In genomic region chr19:13896227-13896626, GRCh38 we compare ENCODE assay signal across 34 cellular contexts. TPM values are rescaled to one million over a fixed set of nuclear protein-coding genes. Genes with fewer than 3 reads are reported as not detected.
"Had no signal": no experiment of that assay in that cellular context is flagged by ENCODE, and none has a peak within 500 bp of the region (broad histone marks: within the 10 kb centered on the region; RNA-seq: fewer than 3 reads in every experiment).

No MANE protein-coding gene starts in this region.

- H3K27ac ChIP-seq: left ventricle myocardium inferior, neural progenitor cell, neutrophil, right atrium auricular region, right lobe of liver, stomach, thyroid gland, upper lobe of left lung, vagina had no signal

- H3K4me1 ChIP-seq: left ventricle myocardium inferior, neural progenitor cell, right atrium auricular region, thyroid gland, upper lobe of left lung, vagina had no signal

- H3K27me3 ChIP-seq: neural progenitor cell, neutrophil, right atrium auricular region, right lobe of liver, stomach, testis, thyroid gland, transverse colon, upper lobe of left lung, vagina had no signal

- H3K36me3 ChIP-seq: left ventricle myocardium inferior, neural progenitor cell, neutrophil, right atrium auricular region, right lobe of liver, stomach, thyroid gland, transverse colon, upper lobe of left lung, vagina had no signal

- DNase-seq: hippocampal formation; immature natural killer cell; left ventricle myocardium inferior; mesendoderm; naive B cell; natural killer cell; nephron progenitor cell; occipital lobe; right lobe of liver; stimulated activated CD4-positive, alpha-beta T cell treated with anti-CD3 and anti-CD28 coated beads, Interleukin-12 subunit alpha, Interleukin-12 subunit beta, amount 100 ng/mL, for 4 hours; stimulated activated CD4-positive, alpha-beta T cell treated with anti-CD3 and anti-CD28 coated beads, Interleukin-15, amount 100 ng/mL, for 24 hours; stimulated activated CD4-positive, alpha-beta T cell treated with anti-CD3 and anti-CD28 coated beads, Interleukin-2, amount 100 ng/mL, for 24 hours; stimulated activated CD4-positive, alpha-beta T cell treated with anti-CD3 and anti-CD28 coated beads, Interleukin-4, amount 100 ng/mL, for 1 hour; stimulated activated naive B cell treated with anti-CD40 and anti-IgM and Interleukin-4, amounts not matched to agents 10 μg/mL and 1 μg/mL and 100 μg/mL, for 72 hours; stimulated activated naive CD8-positive, alpha-beta T cell treated with anti-CD3 and anti-CD28 coated beads, Interleukin-15, Interleukin-2, amounts not matched to agents 100 U/mL and 50 U/mL, for 24 hours; stomach; testis; thyroid gland; transverse colon; upper lobe of left lung had no signal

- H3K4me3 ChIP-seq: left ventricle myocardium inferior, lung, neural progenitor cell, right atrium auricular region, right lobe of liver, stomach, testis, thyroid gland, transverse colon, upper lobe of left lung, vagina had no signal

- ATAC-seq: natural killer cell; right lobe of liver; stimulated activated naive B cell treated with anti-CD40 and anti-IgM and Interleukin-4, amounts not matched to agents 10 μg/mL and 1 μg/mL and 100 μg/mL, for 72 hours; stimulated activated naive CD8-positive, alpha-beta T cell treated with anti-CD3 and anti-CD28 coated beads, Interleukin-15, Interleukin-2, amounts not matched to agents 100 U/mL and 50 U/mL, for 24 hours had no signal

- H3K9me3 ChIP-seq: left ventricle myocardium inferior, neutrophil, right atrium auricular region, right lobe of liver, stomach, testis, thyroid gland, transverse colon, upper lobe of left lung, vagina had no signal

- FAIRE-seq: islet of Langerhans had no signal

RNA-seq across cellular contexts. Expression of gene NANOS3, which starts 19.3 kb away (rescaled TPM):
- total RNA-seq: kidney epithelial cell, lower leg skin, mononuclear cell, pulmonary artery endothelial cell, renal cortical epithelial cell, right atrium auricular region, right lobe of liver, skeletal muscle tissue, stomach, thyroid gland, transverse colon, urinary bladder, vagina had no signal
- polyA plus RNA-seq: immature natural killer cell had no signal

RNA-seq across cellular contexts. Expression of gene PODNL1, which starts 42.0 kb away (rescaled TPM):
- total RNA-seq: kidney epithelial cell, mononuclear cell, occipital lobe, progenitor cell of endocrine pancreas, skeletal muscle tissue, stomach had no signal
- polyA plus RNA-seq: immature natural killer cell had no signal
